Comparison of ENCODE assay signal across 23 cellular contexts in genomic region chr14:22812744-22813143, GRCh38. TPM values are rescaled to one million over a fixed set of nuclear protein-coding genes. Genes with fewer than 3 reads are reported as not detected.
DNase-seq lines count a peak whose midpoint lies in the region; ATAC-seq, FAIRE-seq and TF ChIP-seq lines count a peak whose summit lies in the region.
"Had no signal": no experiment of that assay in that cellular context is flagged by ENCODE, and none has a peak within 500 bp of the region (broad histone marks: within the 10 kb centered on the region; RNA-seq: fewer than 3 reads in every experiment).

No MANE protein-coding gene starts in this region.

- H3K27me3 ChIP-seq in Caco-2 (replicated peaks; ENCODE audit: control insufficient read depth, insufficient read depth, low read length) (no peaks in the 10 kb centered on the region), GM23338 (ENCODE audit: insufficient read depth) (no peaks in the 10 kb centered on the region), brain microvascular endothelial cell (replicated peaks) (no peaks in the 10 kb centered on the region), testis (no peaks in the 10 kb centered on the region)
- H3K27me3 ChIP-seq: neutrophil, thyroid gland had no signal

- CTCF ChIA-PET in Caco-2 (lab: Charles Lee) = interaction anchor here (0.6 to 0.9 kb wide), 2 partner anchors 10 to 28 kb away, joined by 3 to 4 read pairs; no protein-coding TSS in a partner anchor

- intact Hi-C loops in Caco-2 (cut with micrococcal nuclease; ENCODE audit: unreplicated experiment) (no loop called here), testis (cut with DNase I; ENCODE audit: low total_unique reads) (no loop called here)

- H3K9me2 ChIP-seq in GM23338 (ENCODE audit: insufficient read depth) = no peaks in the 10 kb centered on the region

- H4K20me1 ChIP-seq in GM23338 (replicated peaks; ENCODE audit: insufficient read depth) = no peaks in the 10 kb centered on the region

- H3K27ac ChIP-seq in GM23338 (ENCODE audit: low read depth) (no peak overlapping the region), brain microvascular endothelial cell (no peak overlapping the region), testis (no peak overlapping the region)
- H3K27ac ChIP-seq: neutrophil had no signal

- 0 out of 2 replicates have a peak, but pooled peaks cover 3% of the 10 kb centered on the region for H3F3A ChIP-seq in GM23338 (replicated peaks; ENCODE audit: low read depth)

- TF ChIP-seq POLR2A in testis (IDR thresholded peaks at IDR 0.05) = no peak
- no peak for TF ChIP-seq POLR2A in H54 (IDR thresholded peaks at IDR 0.05; ENCODE audit: low read depth, low read length)

- DNase-seq in Caco-2 (peak; percentile 44 to 45), GM23338 (ENCODE audit: low spot score) (peak; percentile 57), brain microvascular endothelial cell (no peak), memory B cell (ENCODE audit: low spot score in 2 of 2) (no peak), NCI-H748 (lab: John Stamatoyannopoulos, UW; ENCODE audit: unreplicated experiment) (no peak), testis (no peak), H54 (ENCODE audit: insufficient read length, low spot score) (no peak)
- DNase-seq in NK-92 treated with Interleukin-12 subunit alpha and Interleukin-12 subunit beta, amount 100 ng/mL, for 24 hours (lab: John Stamatoyannopoulos, UW) = no peak
- DNase-seq: activated CD4-positive, alpha-beta T cell treated with anti-CD3 and anti-CD28 coated beads, Interleukin-2, amount 10 ng/mL, durations not matched to agents 7 days and 5 days; activated CD8-positive, alpha-beta memory T cell treated with anti-CD3 and anti-CD28 coated beads, Interleukin-2, amount 50 U/mL, for 4 hours; activated gamma-delta T cell treated with Interleukin-2 at 50 U/mL for 16 hours; CD8-positive, alpha-beta memory T cell; DMS79; erythroblast; KBM-7; MV-4-11; NCI-H187; NCI-H446; retina had no signal

- TF ChIP-seq CTCF in Caco-2 (IDR thresholded peaks at IDR 0.05; ENCODE audit: insufficient read depth in 1 of 2, low read depth in 1 of 2, low read length in 1 of 2, severe bottlenecking in 1 of 2, unreplicated experiment in 1 of 2) (peak in 1 of 2 experiments; percentile 30), GM23338 (conservative IDR thresholded peaks at IDR 0.05; ENCODE audit: low read depth in 2 of 2) (peak; percentile 15 to 44; a peak in 3 of 4 replicates), brain microvascular endothelial cell (IDR thresholded peaks at IDR 0.05; ENCODE audit: low read depth, low read length, missing control alignments) (peak; percentile 32), testis (IDR thresholded peaks at IDR 0.05) (no peak)

- H3K27ac Mint-ChIP-seq in Caco-2 (ENCODE audit: unreplicated experiment) (no peak overlapping the region), GM23338 (no peak overlapping the region), memory B cell (peak overlapping the region; percentile 89)
- H3K27ac Mint-ChIP-seq: activated CD4-positive, alpha-beta T cell treated with anti-CD3 and anti-CD28 coated beads, Interleukin-2, amount 10 ng/mL, durations not matched to agents 7 days and 5 days; CD8-positive, alpha-beta memory T cell had no signal

- no peaks in the 10 kb centered on the region for H3K9me3 ChIP-seq in Caco-2
- H3K9me3 ChIP-seq in testis = no peaks in the 10 kb centered on the region
- H3K9me3 ChIP-seq: neutrophil, thyroid gland had no signal

- 85 to 96% methylated on average over 4 of the region's 4 CpGs for WGBS in testis, 2 donors

- no peaks in the 10 kb centered on the region for H3K27me3 Mint-ChIP-seq in Caco-2 (ENCODE audit: insufficient read depth, unreplicated experiment)
- peaks cover 6% of the 10 kb centered on the region for H3K27me3 Mint-ChIP-seq in GM23338 (ENCODE audit: insufficient read depth, low read depth, poor library complexity)
- no peaks in the 10 kb centered on the region for H3K27me3 Mint-ChIP-seq in memory B cell

- H3K4me1 Mint-ChIP-seq in Caco-2 (ENCODE audit: low read depth, unreplicated experiment) (peaks cover 35% of the 10 kb centered on the region), GM23338 (peaks cover 30% of the 10 kb centered on the region), memory B cell (peaks cover 34% of the 10 kb centered on the region)

- BruUV-seq in Caco-2 (replicated peaks; lab: Mats Ljungman, UMichigan) = no TSS peak

- POLR2A ChIA-PET in Caco-2 (lab: Charles Lee) = interaction anchor here (1.1 kb wide), 1 partner anchor 24 kb away, joined by 12 read pairs; no protein-coding TSS in a partner anchor

- peak overlapping the region; percentile 61; the same call in 1 of the 2 replicates for H3K4me2 ChIP-seq in GM23338

- H3K4me3 Mint-ChIP-seq in Caco-2 (ENCODE audit: unreplicated experiment) (peak overlapping the region; percentile 89), GM23338 (no peak overlapping the region), memory B cell (peak overlapping the region; percentile 70)
- H3K4me3 Mint-ChIP-seq: activated CD4-positive, alpha-beta T cell treated with anti-CD3 and anti-CD28 coated beads, Interleukin-2, amount 10 ng/mL, durations not matched to agents 7 days and 5 days; CD8-positive, alpha-beta memory T cell had no signal

- H3K9me3 Mint-ChIP-seq in Caco-2 (ENCODE audit: unreplicated experiment) (no peaks in the 10 kb centered on the region), GM23338 (no peaks in the 10 kb centered on the region), memory B cell (no peaks in the 10 kb centered on the region)
- H3K9me3 Mint-ChIP-seq: activated CD4-positive, alpha-beta T cell treated with anti-CD3 and anti-CD28 coated beads, Interleukin-2, amount 10 ng/mL, durations not matched to agents 7 days and 5 days; CD8-positive, alpha-beta memory T cell had no signal

- in situ Hi-C loops in brain microvascular endothelial cell (cut with HindIII; ENCODE audit: low pct_ligation_motif_present, low sequenced_read_pairs) = no loop called here

- H2AFZ ChIP-seq in GM23338 = no peak overlapping the region

- H3K36me3 Mint-ChIP-seq in Caco-2 (ENCODE audit: insufficient read depth, unreplicated experiment) (peaks cover 80% of the 10 kb centered on the region), GM23338 (ENCODE audit: low read depth) (no peaks in the 10 kb centered on the region), memory B cell (no peaks in the 10 kb centered on the region)
- H3K36me3 Mint-ChIP-seq: CD8-positive, alpha-beta memory T cell had no signal

- ATAC-seq in GM23338 (peak; percentile 84), memory B cell (ENCODE audit: low read depth) (no peak)
- ATAC-seq: left lobe of liver had no signal

- H3K4me1 ChIP-seq in Caco-2 (peaks cover 55% of the 10 kb centered on the region), GM23338 (ENCODE audit: insufficient read depth) (peaks cover 22% of the 10 kb centered on the region), testis (no peaks in the 10 kb centered on the region)

- H3K79me2 ChIP-seq in GM23338 (replicated peaks; ENCODE audit: insufficient read depth) = no peaks in the 10 kb centered on the region

- H3K36me3 ChIP-seq in Caco-2 (ENCODE audit: control insufficient read depth, insufficient read depth, low read length) (peaks cover 2% of the 10 kb centered on the region; the same call in 1 of the 2 replicates), GM23338 (ENCODE audit: insufficient read depth) (no peaks in the 10 kb centered on the region), brain microvascular endothelial cell (replicated peaks) (no peaks in the 10 kb centered on the region), testis (ENCODE audit: low read depth, missing control alignments) (no peaks in the 10 kb centered on the region)
- H3K36me3 ChIP-seq: neutrophil, thyroid gland had no signal

- no peak for FAIRE-seq in H54 (lab: Jason Lieb, UNC)
- FAIRE-seq: frontal cortex had no signal

- H3K4me3 ChIP-seq in Caco-2 (ENCODE audit: low read depth, low read length) (no peak overlapping the region), GM23338 (no peak overlapping the region), brain microvascular endothelial cell (ENCODE audit: low read depth, low read length) (no peak overlapping the region), testis (no peak overlapping the region)
- H3K4me3 ChIP-seq: thyroid gland had no signal

TF ChIP-seq in GM23338, 12 proteins besides CTCF, POLR2A, EP300 and RAD21 (continues in another document):
- TF ChIP-seq ZNF114 (CRISPR knock-in tag; IDR thresholded peaks at IDR 0.05) (no peak), EZH2 (IDR thresholded peaks at IDR 0.05; ENCODE audit: low read depth, unreplicated experiment) (no peak), ZNF331 (CRISPR knock-in tag; IDR thresholded peaks at IDR 0.05; ENCODE audit: low read depth) (no peak)

RNA-seq across cellular contexts. Expression of gene SLC7A7, which starts 2.5 kb away (rescaled TPM):
- 380 and 443 TPM in 2 replicates for total RNA-seq in Caco-2 (2022)
- total RNA-seq in GM23338 (2014; rRNA removed; shearing (Covaris generic)) = 3.6 and 6.1 TPM in 2 replicates
- polyA plus RNA-seq in GM23338 (2016; fragmentation: Nextera tagmentation; extraction: Ambion mirVana) = 2.7 and 4.1 TPM in 2 replicates
- total RNA-seq in testis = 10 to 100 TPM; 22.2 to 34.7 TPM
- polyA plus RNA-seq in testis (ENCODE audit: insufficient read depth, low read depth, low replicate concordance) = 77.1 TPM
- polyA plus RNA-seq: CD8-positive, alpha-beta memory T cell had no signal

RNA-seq across cellular contexts. Expression of gene MRPL52, which starts 16.9 kb away (rescaled TPM):
- total RNA-seq in Caco-2 (2022) = 149 TPM in 2 replicates
- 131 and 138 TPM in 2 replicates for total RNA-seq in GM23338 (2014; rRNA removed; shearing (Covaris generic))
- polyA plus RNA-seq in GM23338 (2016; fragmentation: Nextera tagmentation; extraction: Ambion mirVana) = 617 and 691 TPM in 2 replicates
- total RNA-seq in testis = 10 to 100 TPM; 31.1 to 47.0 TPM
- 77.0 TPM for polyA plus RNA-seq in testis (ENCODE audit: insufficient read depth, low read depth, low replicate concordance)

RNA-seq across cellular contexts. Expression of gene MMP14, which starts 23.6 kb away (rescaled TPM):
- total RNA-seq in Caco-2 (2022) (57.2 and 62.9 TPM in 2 replicates), testis (10 to 100 TPM; 14.2 to 35.8 TPM)
- 48.9 and 56.4 TPM in 2 replicates for total RNA-seq in GM23338 (2014; rRNA removed; shearing (Covaris generic))
- polyA plus RNA-seq in GM23338 (2016; fragmentation: Nextera tagmentation; extraction: Ambion mirVana) (6.5 and 7.0 TPM in 2 replicates), testis (ENCODE audit: insufficient read depth, low read depth, low replicate concordance) (54.6 TPM)
- polyA plus RNA-seq: CD8-positive, alpha-beta memory T cell had no signal

RNA-seq across cellular contexts. Expression of gene OXA1L, which starts 46.3 kb away (rescaled TPM):
- total RNA-seq in Caco-2 (2022) (110 and 116 TPM in 2 replicates), testis (10 to 100 TPM; 61.7 to 79.8 TPM)
- total RNA-seq in GM23338 (2014; rRNA removed; shearing (Covaris generic)) = 89.9 and 91.7 TPM in 2 replicates
- polyA plus RNA-seq in GM23338 (2016; fragmentation: Nextera tagmentation; extraction: Ambion mirVana) (57.6 and 61.7 TPM in 2 replicates), testis (ENCODE audit: insufficient read depth, low read depth, low replicate concordance) (76.8 TPM)

RNA-seq across cellular contexts. Expression of gene LRP10, which starts 58.8 kb away (rescaled TPM):
- total RNA-seq in Caco-2 (2022) (29.6 and 34.0 TPM in 2 replicates), testis (10 to 100 TPM; 41.3 to 67.7 TPM)
- total RNA-seq in GM23338 (2014; rRNA removed; shearing (Covaris generic)) = 16.5 and 18.1 TPM in 2 replicates
- polyA plus RNA-seq in GM23338 (2016; fragmentation: Nextera tagmentation; extraction: Ambion mirVana) (5.4 and 6.4 TPM in 2 replicates), testis (ENCODE audit: insufficient read depth, low read depth, low replicate concordance) (58.2 TPM)

Comparison
In these comparisons a context has a peak if more than half of its experiments do, and no peak if none do; other contexts are left out.
1. DNase-seq: peak in Caco-2 (2 of 2) and GM23338 (single experiment); none in brain microvascular endothelial cell (single experiment), memory B cell (0 of 2), NCI-H748 (single experiment), testis (single experiment), NK-92 treated with Interleukin-12 subunit alpha and Interleukin-12 subunit beta, amount 100 ng/mL, for 24 hours (single experiment) and H54 (single experiment).
2. CTCF ChIP-seq: peak in GM23338 (2 of 2) and brain microvascular endothelial cell (single experiment); none in testis (0 of 3).
3. RNA of gene SLC7A7, which starts 2.5 kb away (total RNA-seq): 380 to 443 TPM in Caco-2; 22.2 to 34.7 TPM in testis and 3.6 to 6.1 TPM in GM23338; every median in the first group is over 10 times any median in the second.